In the genomic region with DNA sequence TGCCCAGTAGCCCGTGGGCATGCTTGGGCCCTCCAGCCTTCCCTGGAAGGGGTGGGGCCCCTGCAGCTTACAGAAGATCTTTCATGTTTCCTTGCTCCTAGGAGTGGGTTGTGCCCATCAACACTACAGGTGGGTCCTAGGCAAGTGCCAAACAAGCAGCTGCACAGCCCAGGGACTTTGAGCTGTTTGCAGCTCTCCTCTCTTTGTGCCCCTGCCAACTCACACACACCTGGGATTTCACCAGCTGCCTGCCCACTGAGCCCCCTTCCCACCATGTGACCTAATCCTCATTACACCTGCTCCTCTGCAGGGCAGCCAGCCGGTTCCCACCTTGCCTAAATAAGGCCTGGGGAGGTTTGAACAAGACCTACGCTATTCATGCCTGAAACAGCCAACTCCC, we compare ENCODE assay signal across 18 cellular contexts.
DNase-seq lines count a peak whose midpoint lies in the region; ATAC-seq, FAIRE-seq and TF ChIP-seq lines count a peak whose summit lies in the region.
"Had no signal": no experiment of that assay in that cellular context is flagged by ENCODE, and none has a peak within 500 bp of the region (broad histone marks: within the 10 kb centered on the region; RNA-seq: fewer than 3 reads in every experiment).

No MANE protein-coding gene starts in this region.

- no peak overlapping the region for H3K9ac ChIP-seq in HepG2 (ENCODE audit: insufficient read depth, low read depth, low read length)

- FAIRE-seq in HepG2 (lab: Jason Lieb, UNC): no peak
- FAIRE-seq: A204.1 had no signal

- 25% methylated on average over 3 of the region's 3 CpGs for WGBS in HepG2 (ENCODE audit: low lambda C conversion rate)

- H3K27me3 ChIP-seq in breast epithelium: no peaks in the 10 kb centered on the region
- no peaks in the 10 kb centered on the region for H3K27me3 ChIP-seq in HepG2 (ENCODE audit: control insufficient read depth in 1 of 2, insufficient read depth in 2 of 2, low read length in 2 of 2)

- no peak overlapping the region; the same call in 1 of the 2 replicates for H3K4me2 ChIP-seq in HepG2 (ENCODE audit: low read depth, low read length)

- H3K4me1 ChIP-seq in breast epithelium (peaks cover 0 to 6% of the 10 kb centered on the region in 2 donors), HepG2 (ENCODE audit: insufficient read depth, low read length) (peaks cover 37% of the 10 kb centered on the region)

- DNase-seq in breast epithelium (ENCODE audit: low spot score in 2 of 2) (no peak), MCF 10A (ENCODE audit: unreplicated experiment) (no peak), NCI-H345 treated with DMSO at 0.1 percent for 48 hours (lab: John Stamatoyannopoulos, UW; ENCODE audit: unreplicated experiment) (peak; percentile 95), HepG2 (ENCODE audit: low spot score) (no peak), T-helper 1 cell (no peak), iPS-NIHi11 (ENCODE audit: low spot score) (no peak)
- DNase-seq: activated CD4-positive, alpha-beta memory T cell treated with anti-CD3 and anti-CD28 coated beads for 36 hours; CD8-positive, alpha-beta T cell; H9; Kasumi-1; left cardiac atrium; Right ventricle myocardium superior; stimulated activated CD4-positive, alpha-beta T cell treated with anti-CD3 and anti-CD28 coated beads, Interleukin-4, amount 100 ng/mL, for 24 hours; stimulated activated naive B cell treated with anti-CD40 and anti-IgM and Interleukin-4, amounts not matched to agents 10 μg/mL and 1 μg/mL and 100 μg/mL, for 72 hours had no signal

- H3K4me3 ChIP-seq in breast epithelium (no peak overlapping the region), HepG2 (replicated peaks in 1 of 3; ENCODE audit: insufficient read depth in 1 of 3, low read depth in 2 of 3, low read length in 3 of 3) (no peak overlapping the region)
- H3K4me3 ChIP-seq: coronary artery had no signal

- no peaks in the 10 kb centered on the region for H3K9me3 ChIP-seq in breast epithelium
- H3K9me3 ChIP-seq in HepG2 (ENCODE audit: low read length): no peaks in the 10 kb centered on the region

- H3K27ac Mint-ChIP-seq in MCF 10A (ENCODE audit: low read depth, unreplicated experiment): no peak overlapping the region
- H3K27ac Mint-ChIP-seq: activated CD4-positive, alpha-beta memory T cell treated with anti-CD3 and anti-CD28 coated beads for 36 hours; CD8-positive, alpha-beta T cell; H9; stimulated activated naive B cell treated with anti-CD40 and anti-IgM and Interleukin-4, amounts not matched to agents 10 μg/mL and 1 μg/mL and 100 μg/mL, for 72 hours had no signal

- H3K27me3 Mint-ChIP-seq in MCF 10A (ENCODE audit: insufficient read depth, unreplicated experiment): no peaks in the 10 kb centered on the region
- H3K27me3 Mint-ChIP-seq: activated CD4-positive, alpha-beta memory T cell treated with anti-CD3 and anti-CD28 coated beads for 36 hours; stimulated activated naive B cell treated with anti-CD40 and anti-IgM and Interleukin-4, amounts not matched to agents 10 μg/mL and 1 μg/mL and 100 μg/mL, for 72 hours had no signal

- intact Hi-C loops in breast epithelium (cut with DNase I; ENCODE audit: low total_unique reads) (no loop called here), MCF 10A (cut with micrococcal nuclease) (no loop called here), HepG2 (cut with micrococcal nuclease; ENCODE audit: unreplicated experiment) (no loop called here)

- TF ChIP-seq POLR2A in breast epithelium (IDR thresholded peaks at IDR 0.05) (no peak), HepG2 (IDR thresholded peaks at IDR 0.05; ENCODE audit: insufficient read depth in 1 of 2, low read depth in 2 of 2, low read length in 2 of 2) (no peak)

- TF ChIP-seq EP300 in HepG2 (IDR thresholded peaks at IDR 0.05; ENCODE audit: low read depth in 2 of 2, low read length in 2 of 2) (no peak), HepG2 (CRISPR knock-in tag; IDR thresholded peaks at IDR 0.05; ENCODE audit: borderline replicate concordance) (no peak)

- no peaks in the 10 kb centered on the region for H4K20me1 ChIP-seq in HepG2 (ENCODE audit: insufficient read depth, low read length)

- H3K36me3 Mint-ChIP-seq in MCF 10A (ENCODE audit: insufficient read depth, unreplicated experiment): no peaks in the 10 kb centered on the region
- H3K36me3 Mint-ChIP-seq: activated CD4-positive, alpha-beta memory T cell treated with anti-CD3 and anti-CD28 coated beads for 36 hours; CD8-positive, alpha-beta T cell; stimulated activated naive B cell treated with anti-CD40 and anti-IgM and Interleukin-4, amounts not matched to agents 10 μg/mL and 1 μg/mL and 100 μg/mL, for 72 hours had no signal

- peaks cover 11% of the 10 kb centered on the region for H3K4me1 Mint-ChIP-seq in MCF 10A (ENCODE audit: insufficient read depth, unreplicated experiment)
- H3K4me1 Mint-ChIP-seq: stimulated activated naive B cell treated with anti-CD40 and anti-IgM and Interleukin-4, amounts not matched to agents 10 μg/mL and 1 μg/mL and 100 μg/mL, for 72 hours had no signal

- TF ChIP-seq RAD21 in HepG2 (CRISPR knock-in tag; IDR thresholded peaks at IDR 0.05): no peak

- no peak overlapping the region for H3K4me3 Mint-ChIP-seq in MCF 10A (ENCODE audit: unreplicated experiment)
- H3K4me3 Mint-ChIP-seq: activated CD4-positive, alpha-beta memory T cell treated with anti-CD3 and anti-CD28 coated beads for 36 hours; CD8-positive, alpha-beta T cell; H9; stimulated activated naive B cell treated with anti-CD40 and anti-IgM and Interleukin-4, amounts not matched to agents 10 μg/mL and 1 μg/mL and 100 μg/mL, for 72 hours had no signal

- in situ Hi-C loops in HepG2 (cut with HindIII; ENCODE audit: extremely low pct_ligation_motif_present, low pct_unique_long_range_greater_than_20kb): no loop called here

- ATAC-seq in HepG2: no peak
- ATAC-seq in GM21786 (IDR thresholded peaks at IDR 0.05; ENCODE audit: unreplicated experiment): no peak
- ATAC-seq in activated CD4-positive, CD25-positive, alpha-beta regulatory T cell treated with anti-CD3 and anti-CD28 coated beads, Interleukin-2, amount 50 U/mL, for 24 hours: no peak
- ATAC-seq: CD8-positive, alpha-beta T cell; left cardiac atrium; stimulated activated naive B cell treated with anti-CD40 and anti-IgM and Interleukin-4, amounts not matched to agents 10 μg/mL and 1 μg/mL and 100 μg/mL, for 72 hours had no signal

- CTCF ChIA-PET in MCF 10A (lab: Yijun Ruan, JAX) (no interaction called here), HepG2 (lab: Yijun Ruan, JAX; ENCODE audit: low intra/inter-chr PET ratio, low total read pairs) (no interaction called here)

- BruUV-seq in MCF 10A (replicated peaks; lab: Mats Ljungman, UMichigan): no TSS peak
- BruUV-seq in HepG2 (replicated peaks; lab: Mats Ljungman, UMichigan): no TSS peak

- TF ChIP-seq CTCF in breast epithelium (IDR thresholded peaks at IDR 0.05) (no peak), MCF 10A (IDR thresholded peaks at IDR 0.05; ENCODE audit: unreplicated experiment) (no peak), HepG2 (CRISPR knock-in tag; IDR thresholded peaks at IDR 0.05) (no peak)

- no peaks in the 10 kb centered on the region for H3K9me3 Mint-ChIP-seq in MCF 10A (ENCODE audit: unreplicated experiment)
- H3K9me3 Mint-ChIP-seq: activated CD4-positive, alpha-beta memory T cell treated with anti-CD3 and anti-CD28 coated beads for 36 hours; CD8-positive, alpha-beta T cell; H9; stimulated activated naive B cell treated with anti-CD40 and anti-IgM and Interleukin-4, amounts not matched to agents 10 μg/mL and 1 μg/mL and 100 μg/mL, for 72 hours had no signal

- POLR2A ChIA-PET in MCF 10A (lab: Yijun Ruan, JAX): no interaction called here
- POLR2A ChIA-PET in HepG2 (lab: Yijun Ruan, JAX): no interaction called here

- no peaks in the 10 kb centered on the region for H3K36me3 ChIP-seq in breast epithelium
- no peaks in the 10 kb centered on the region for H3K36me3 ChIP-seq in HepG2 (replicated peaks in 1 of 2; ENCODE audit: control insufficient read depth in 1 of 2, insufficient read depth in 2 of 2, low read length in 2 of 2)

- H3K27ac ChIP-seq in breast epithelium (peak overlapping the region; percentile 23 to 29), HepG2 (ENCODE audit: extremely low read length, insufficient read depth, low read length) (no peak overlapping the region)
- H3K27ac ChIP-seq: coronary artery had no signal

- H3K79me2 ChIP-seq in HepG2 (ENCODE audit: insufficient read depth, low read length): no peaks in the 10 kb centered on the region

- no peak overlapping the region for H2AFZ ChIP-seq in HepG2 (ENCODE audit: low read length)

TF ChIP-seq in HepG2, 621 proteins besides CTCF, POLR2A, EP300 and RAD21 (continues in another document):
- TF ChIP-seq, protein P1, sequence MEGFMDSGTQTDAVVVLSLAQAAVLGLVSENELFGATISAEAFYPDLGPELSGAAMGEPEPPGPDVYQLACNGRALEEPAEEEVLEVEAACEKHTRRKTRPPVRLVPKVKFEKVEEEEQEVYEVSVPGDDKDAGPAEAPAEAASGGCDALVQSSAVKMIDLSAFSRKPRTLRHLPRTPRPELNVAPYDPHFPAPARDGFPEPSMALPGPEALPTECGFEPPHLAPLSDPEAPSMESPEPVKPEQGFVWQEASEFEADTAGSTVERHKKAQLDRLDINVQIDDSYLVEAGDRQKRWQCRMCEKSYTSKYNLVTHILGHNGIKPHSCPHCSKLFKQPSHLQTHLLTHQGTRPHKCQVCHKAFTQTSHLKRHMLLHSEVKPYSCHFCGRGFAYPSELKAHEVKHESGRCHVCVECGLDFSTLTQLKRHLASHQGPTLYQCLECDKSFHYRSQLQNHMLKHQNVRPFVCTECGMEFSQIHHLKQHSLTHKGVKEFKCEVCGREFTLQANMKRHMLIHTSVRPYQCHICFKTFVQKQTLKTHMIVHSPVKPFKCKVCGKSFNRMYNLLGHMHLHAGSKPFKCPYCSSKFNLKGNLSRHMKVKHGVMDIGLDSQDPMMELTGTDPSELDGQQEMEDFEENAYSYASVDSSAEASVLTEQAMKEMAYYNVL (CRISPR knock-in tag; IDR thresholded peaks at IDR 0.05; ENCODE audit: borderline replicate concordance): 0 out of 2 replicates have a peak, but pooled peaks have one; percentile 22
- TF ChIP-seq ZNF224 (CRISPR knock-in tag; IDR thresholded peaks at IDR 0.05): no peak
- TF ChIP-seq SP4 (CRISPR knock-in tag; IDR thresholded peaks at IDR 0.05): 0 out of 2 replicates have a peak, but pooled peaks have one; percentile 23
- TF ChIP-seq ZNF20 (CRISPR knock-in tag; IDR thresholded peaks at IDR 0.05): 0 out of 2 replicates have a peak, but pooled peaks have one; percentile 46
- no peak for TF ChIP-seq SSRP1 (CRISPR knock-in tag; IDR thresholded peaks at IDR 0.05)
- 0 out of 2 replicates have a peak, but pooled peaks have one; percentile 25 for TF ChIP-seq ZNF317 (CRISPR knock-in tag; IDR thresholded peaks at IDR 0.05)
- no peak for TF ChIP-seq AHR (CRISPR knock-in tag; IDR thresholded peaks at IDR 0.05)
